Comparison of ENCODE assay signal across 8 cellular contexts in the genomic region with DNA sequence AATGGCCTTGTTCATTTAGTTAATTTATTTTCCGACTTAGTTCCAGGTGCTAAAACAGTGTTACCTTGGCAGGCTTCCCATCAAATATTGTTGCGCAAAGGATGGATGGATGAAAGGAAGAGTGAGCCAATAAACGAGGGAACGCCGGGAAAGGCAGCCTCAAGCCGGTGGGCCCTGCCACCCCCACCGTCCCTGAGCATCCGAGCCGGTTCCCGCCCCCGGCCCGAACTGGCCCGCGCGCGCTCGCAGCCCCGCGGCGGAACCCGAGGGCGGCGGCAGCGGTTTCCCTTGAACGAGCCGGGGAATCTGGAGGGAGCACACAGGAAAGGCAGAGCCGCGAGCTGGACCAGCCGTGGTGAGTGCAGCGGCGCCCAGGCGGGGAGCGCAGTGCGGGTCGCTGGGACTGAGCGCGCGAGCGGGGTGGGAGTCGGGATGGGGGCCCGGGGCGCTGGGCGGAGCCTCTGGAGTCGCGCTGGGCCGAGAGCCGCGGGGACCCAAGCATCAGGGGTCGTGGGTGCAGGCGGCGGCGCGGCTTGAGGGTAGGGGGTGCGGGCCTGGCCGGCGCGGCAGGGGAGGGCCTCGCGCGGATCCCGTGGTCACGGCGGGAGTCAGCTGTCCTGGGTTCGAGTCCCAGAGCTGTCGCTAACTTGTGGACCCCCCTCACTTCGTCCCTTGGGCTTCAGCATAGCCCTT. TPM values are rescaled to one million over a fixed set of nuclear protein-coding genes. Genes with fewer than 3 reads are reported as not detected.
A peak's percentile ranks its signal among the peaks of the same experiment; 100 is the strongest.
DNase-seq lines count a peak whose midpoint lies in the region; ATAC-seq, FAIRE-seq and TF ChIP-seq lines count a peak whose summit lies in the region.

TSS of gene AGK (plus strand) at position 331 of the 693 bp plus-strand sequence. CDS start 4,057 bp downstream, outside the sequence.

- no peaks in the 10 kb centered on the region for H3K9me3 ChIP-seq in BLaER1 treated with 17β-estradiol and CSF1 and Interleukin-3, amounts not matched to agents 10 nM and 100 nM (replicated peaks in 1 of 11)
- H3K9me3 ChIP-seq in right lobe of liver = no peaks in the 10 kb centered on the region

- under 1% methylated on average over 7 of the region's 66 CpGs for WGBS in right lobe of liver (ENCODE audit: insufficient coverage, low coverage, low lambda C conversion rate, missing lambda C conversion rate)

- H3K4me1 ChIP-seq in BLaER1 treated with 17β-estradiol and CSF1 and Interleukin-3, amounts not matched to agents 10 nM and 100 nM = peaks cover 27 to 33% (median 29%) of the 10 kb centered on the region in 10 experiments
- H3K4me1 ChIP-seq in right lobe of liver = peaks cover 0 to 4% (median 0%) of the 10 kb centered on the region in 4 donors

- no peaks in the 10 kb centered on the region for H3K27me3 ChIP-seq in BLaER1 treated with 17β-estradiol and CSF1 and Interleukin-3, amounts not matched to agents 10 nM and 100 nM
- no peaks in the 10 kb centered on the region for H3K27me3 ChIP-seq in right lobe of liver

- no peak for FAIRE-seq in GM19239 (lab: Jason Lieb, UNC)

- peaks cover 6 to 28% (median 17%) of the 10 kb centered on the region in 11 experiments; a peak in 21 of 22 replicates for H3K36me3 ChIP-seq in BLaER1 treated with 17β-estradiol and CSF1 and Interleukin-3, amounts not matched to agents 10 nM and 100 nM
- H3K36me3 ChIP-seq in right lobe of liver = no peaks in the 10 kb centered on the region

- peak; percentile 65 for TF ChIP-seq POLR2A in right lobe of liver (IDR thresholded peaks at IDR 0.05)

- no peak for TF ChIP-seq CTCF in right lobe of liver (IDR thresholded peaks at IDR 0.05)

- intact Hi-C loops in right lobe of liver (cut with DNase I) = no loop called here

- peak; percentile 71 for DNase-seq in GM19239 (ENCODE audit: insufficient read length, low spot score)
- DNase-seq in NCI-H526 treated with DMSO at 0.1 percent for 48 hours (lab: John Stamatoyannopoulos, UW) = peak; percentile 87
- DNase-seq in activated CD4-positive, alpha-beta T cell treated with anti-CD3 and anti-CD28 coated beads, Interleukin-2, amount 50 U/mL, for 4 hours = peak; percentile 67 to 68
- peak; percentile 43 to 79 for DNase-seq in dermis microvascular lymphatic vessel endothelial cell (ENCODE audit: low read depth in 2 of 2)
- DNase-seq in right lobe of liver = peak; percentile 65 to 74 (median 66)
- DNase-seq in stimulated activated CD4-positive, alpha-beta T cell treated with anti-CD3 and anti-CD28 coated beads, Interleukin-4, amount 100 ng/mL, for 4 hours = peak; percentile 71 to 76

- peak within 1 kb of the TSS; percentile 64 to 89 (median 84) for H3K27ac ChIP-seq in BLaER1 treated with 17β-estradiol and CSF1 and Interleukin-3, amounts not matched to agents 10 nM and 100 nM
- H3K27ac ChIP-seq in right lobe of liver = peak within 1 kb of the TSS in 2 of 3 donors; percentile 11 to 15

- peak within 1 kb of the TSS; percentile 68 to 98 (median 92) for H3K4me3 ChIP-seq in BLaER1 treated with 17β-estradiol and CSF1 and Interleukin-3, amounts not matched to agents 10 nM and 100 nM
- H3K4me3 ChIP-seq in right lobe of liver = peak within 1 kb of the TSS; percentile 84 to 95 (median 92)

- H3K9ac ChIP-seq in BLaER1 treated with 17β-estradiol and CSF1 and Interleukin-3, amounts not matched to agents 10 nM and 100 nM = peak within 1 kb of the TSS; percentile 84 to 95 (median 91)

- peak within 1 kb of the TSS; percentile 76 to 95 (median 88) for H3K4me2 ChIP-seq in BLaER1 treated with 17β-estradiol and CSF1 and Interleukin-3, amounts not matched to agents 10 nM and 100 nM

- ATAC-seq in HG03439 (IDR thresholded peaks at IDR 0.05; ENCODE audit: unreplicated experiment) (peak; percentile 82), right lobe of liver (peak; percentile 93 to 99 (median 98))

- H4K20me1 ChIP-seq in BLaER1 treated with 17β-estradiol and CSF1 and Interleukin-3, amounts not matched to agents 10 nM and 100 nM = no peaks in the 10 kb centered on the region

RNA-seq across cellular contexts. Expression of gene AGK, which starts in this region (rescaled TPM):
- 17.1 and 18.0 TPM in 2 replicates for total RNA-seq in dermis microvascular lymphatic vessel endothelial cell
- 10 to 100 TPM in 5 of 6 experiments, 1 to 10 TPM in 1; 9.3 to 19.2 (median 12.0) TPM for total RNA-seq in right lobe of liver

Comparison
In these comparisons a context has a peak if more than half of its experiments do, and no peak if none do; other contexts are left out.
1. Peak in every context shown above with its lines: DNase-seq, ATAC-seq, H3K4me3 ChIP-seq and H3K27ac ChIP-seq.